Comparison of ENCODE assay signal across 8 cellular contexts in the genomic region with DNA sequence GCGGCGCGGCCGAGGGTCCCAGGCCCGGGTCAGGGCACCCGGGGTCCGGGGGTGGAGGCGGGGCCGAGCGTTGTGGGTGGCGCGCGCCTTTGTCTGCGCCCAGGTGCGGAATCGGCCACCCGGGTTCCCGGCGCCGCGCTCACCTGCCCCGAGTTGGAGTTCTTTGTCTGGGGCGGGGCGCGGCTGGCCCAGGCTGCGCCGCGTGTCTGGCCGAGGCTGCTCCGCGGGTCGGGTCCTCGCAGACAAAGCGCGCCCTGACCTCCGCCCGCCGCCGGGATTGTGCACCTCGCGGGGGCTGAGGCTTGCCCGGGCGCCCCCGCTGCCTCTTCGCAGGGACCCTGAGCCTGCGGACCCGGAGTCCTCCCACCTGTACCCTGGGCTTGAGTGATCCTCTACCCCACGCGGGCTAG. TPM values are rescaled to one million over a fixed set of nuclear protein-coding genes. Genes with fewer than 3 reads are reported as not detected.
DNase-seq lines count a peak whose midpoint lies in the region; ATAC-seq lines count a peak whose summit lies in the region.

No MANE protein-coding gene starts in this region.

- DNase-seq in EH (ENCODE audit: low read depth) (peak; percentile 10), HuH-7.5 (ENCODE audit: low spot score) (peak; percentile 82), hippocampal formation (lab: John Stamatoyannopoulos, UW) (no peak)
- peak in 1 of 2 donors; percentile 52 for DNase-seq in activated naive CD4-positive, alpha-beta T cell treated with anti-CD3 and anti-CD28 coated beads, Interleukin-2, amount 50 U/mL, for 72 hours (ENCODE audit: low spot score in 2 of 2)
- peak; percentile 38 for DNase-seq in stimulated activated CD4-positive, alpha-beta T cell treated with anti-CD3 and anti-CD28 coated beads, Interleukin-12 subunit alpha, Interleukin-12 subunit beta, amount 100 ng/mL, for 4 hours

- H3K4me3 ChIP-seq in iPS-15b (ENCODE audit: low read depth, low read length) = peak overlapping the region; percentile 78

- H3K36me3 ChIP-seq in iPS-15b (ENCODE audit: control insufficient read depth, insufficient read depth, low read length) = no peaks in the 10 kb centered on the region

- no peaks in the 10 kb centered on the region for H3K9me3 Mint-ChIP-seq in activated naive CD4-positive, alpha-beta T cell treated with anti-CD3 and anti-CD28 coated beads, Interleukin-2, amount 50 U/mL, for 72 hours

- peaks cover 8% of the 10 kb centered on the region for H3K27me3 ChIP-seq in iPS-15b (ENCODE audit: control insufficient read depth, insufficient read depth, low read length)

- no peaks in the 10 kb centered on the region for H3K9me3 ChIP-seq in iPS-15b (ENCODE audit: control insufficient read depth, insufficient read depth, low read length)

- no peaks in the 10 kb centered on the region for H3K36me3 Mint-ChIP-seq in activated naive CD4-positive, alpha-beta T cell treated with anti-CD3 and anti-CD28 coated beads, Interleukin-2, amount 50 U/mL, for 72 hours

- no peaks in the 10 kb centered on the region for H3K4me1 ChIP-seq in iPS-15b (ENCODE audit: control insufficient read depth, insufficient read depth, low read length)

- peak overlapping the region; percentile 85 for H3K9ac ChIP-seq in iPS-15b (ENCODE audit: low read depth, low read length)

- no peak overlapping the region for H3K27ac Mint-ChIP-seq in activated naive CD4-positive, alpha-beta T cell treated with anti-CD3 and anti-CD28 coated beads, Interleukin-2, amount 50 U/mL, for 72 hours

- peak; percentile 28 to 51 for ATAC-seq in activated naive CD4-positive, alpha-beta T cell treated with anti-CD3 and anti-CD28 coated beads, Interleukin-2, amount 50 U/mL, for 72 hours
- ATAC-seq in HG02798 (IDR thresholded peaks at IDR 0.05; ENCODE audit: poor library complexity, unreplicated experiment) = no peak
- ATAC-seq in GM21367 (IDR thresholded peaks at IDR 0.05; ENCODE audit: unreplicated experiment) = no peak

RNA-seq across cellular contexts. Expression of a gene that starts 50.0 kb away (rescaled TPM):
- not detected for total RNA-seq in activated naive CD4-positive, alpha-beta T cell treated with anti-CD3 and anti-CD28 coated beads, Interleukin-2, amount 50 U/mL, for 72 hours

RNA-seq across cellular contexts. Expression of a gene that starts 58.1 kb away (rescaled TPM):
- not detected for total RNA-seq in activated naive CD4-positive, alpha-beta T cell treated with anti-CD3 and anti-CD28 coated beads, Interleukin-2, amount 50 U/mL, for 72 hours

Comparison
In these comparisons a context has a peak if more than half of its experiments do, and no peak if none do; other contexts are left out.
1. DNase-seq: peak in EH (single experiment), HuH-7.5 (single experiment) and stimulated activated CD4-positive, alpha-beta T cell treated with anti-CD3 and anti-CD28 coated beads, Interleukin-12 subunit alpha, Interleukin-12 subunit beta, amount 100 ng/mL, for 4 hours (single experiment); none in hippocampal formation (0 of 2).
2. ATAC-seq: peak in activated naive CD4-positive, alpha-beta T cell treated with anti-CD3 and anti-CD28 coated beads, Interleukin-2, amount 50 U/mL, for 72 hours (2 of 2); none in HG02798 (single experiment) and GM21367 (single experiment).